In the genomic region with DNA sequence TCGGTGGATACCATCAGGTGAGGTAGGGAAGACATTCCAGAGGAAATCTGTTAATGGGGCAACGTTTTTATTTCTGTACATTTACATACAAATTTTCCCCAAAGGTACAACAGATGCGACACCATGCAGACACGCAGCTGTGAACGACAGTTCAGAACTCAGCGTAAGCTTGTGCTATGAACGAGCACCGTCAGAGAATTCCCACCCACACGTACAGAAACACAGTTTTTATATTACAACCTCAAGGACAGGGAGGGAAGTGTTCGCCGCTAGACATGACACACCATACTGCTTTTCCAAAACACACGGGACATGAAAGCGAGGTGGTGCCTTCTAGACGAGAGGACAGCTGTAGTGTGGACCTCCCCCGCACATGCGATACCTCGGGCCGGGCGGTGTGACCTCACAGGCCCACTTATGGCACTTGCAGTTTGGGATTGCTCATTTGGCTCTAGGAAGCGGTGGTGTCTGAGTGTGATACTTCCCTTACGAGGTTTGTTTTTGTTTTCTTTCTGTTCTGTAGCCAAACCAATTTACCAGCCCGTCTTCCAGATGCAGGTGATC, we compare ENCODE assay signal across 24 cellular contexts. TPM values are rescaled to one million over a fixed set of nuclear protein-coding genes. Genes with fewer than 3 reads are reported as not detected.
A peak's percentile ranks its signal among the peaks of the same experiment; 100 is the strongest.
DNase-seq lines count a peak whose midpoint lies in the region; ATAC-seq and TF ChIP-seq lines count a peak whose summit lies in the region.
"Had no signal": no experiment of that assay in that cellular context is flagged by ENCODE, and none has a peak within 500 bp of the region (broad histone marks: within the 10 kb centered on the region; RNA-seq: fewer than 3 reads in every experiment).

No MANE protein-coding gene starts in this region.

- H3K4me3 Mint-ChIP-seq in activated naive CD4-positive, alpha-beta T cell treated with anti-CD3 and anti-CD28 coated beads for 36 hours, result no peak overlapping the region
- no peak overlapping the region for H3K4me3 Mint-ChIP-seq in CD8-positive, alpha-beta T cell
- no peak overlapping the region for H3K4me3 Mint-ChIP-seq in WTC11
- H3K4me3 Mint-ChIP-seq: activated CD8-positive, alpha-beta T cell treated with anti-CD3 and anti-CD28 coated beads, Interleukin-2, amount 10 ng/mL, durations not matched to agents 7 days and 5 days; naive thymus-derived CD4-positive, alpha-beta T cell had no signal

- H3K36me3 Mint-ChIP-seq in activated naive CD4-positive, alpha-beta T cell treated with anti-CD3 and anti-CD28 coated beads for 36 hours (ENCODE audit: low read depth), result peaks cover 24% of the 10 kb centered on the region
- peaks cover 60% of the 10 kb centered on the region for H3K36me3 Mint-ChIP-seq in CD8-positive, alpha-beta T cell
- peaks cover 71% of the 10 kb centered on the region for H3K36me3 Mint-ChIP-seq in WTC11

- no peak overlapping the region for H3K27ac Mint-ChIP-seq in activated naive CD4-positive, alpha-beta T cell treated with anti-CD3 and anti-CD28 coated beads for 36 hours
- H3K27ac Mint-ChIP-seq in CD8-positive, alpha-beta T cell, result peak overlapping the region; percentile 14
- H3K27ac Mint-ChIP-seq in WTC11, result peak overlapping the region; percentile 77
- H3K27ac Mint-ChIP-seq: activated CD8-positive, alpha-beta T cell treated with anti-CD3 and anti-CD28 coated beads, Interleukin-2, amount 10 ng/mL, durations not matched to agents 7 days and 5 days had no signal

- no peak overlapping the region for H3K4me3 ChIP-seq in CD8-positive, alpha-beta T cell (ENCODE audit: low read depth, low read length)
- H3K4me3 ChIP-seq: dorsolateral prefrontal cortex, tibial nerve had no signal

- H3K27me3 Mint-ChIP-seq in activated naive CD4-positive, alpha-beta T cell treated with anti-CD3 and anti-CD28 coated beads for 36 hours (ENCODE audit: low read depth), result no peaks in the 10 kb centered on the region
- H3K27me3 Mint-ChIP-seq in CD8-positive, alpha-beta T cell (ENCODE audit: low read depth), result no peaks in the 10 kb centered on the region
- H3K27me3 Mint-ChIP-seq in WTC11 (ENCODE audit: low read depth), result no peaks in the 10 kb centered on the region
- H3K27me3 Mint-ChIP-seq: naive thymus-derived CD4-positive, alpha-beta T cell had no signal

- peaks cover 6% of the 10 kb centered on the region for H3K36me3 ChIP-seq in CD8-positive, alpha-beta T cell (ENCODE audit: insufficient read depth, low read length)

- H3K4me1 ChIP-seq in CD8-positive, alpha-beta T cell (ENCODE audit: insufficient read depth, low read length), result no peaks in the 10 kb centered on the region
- H3K4me1 ChIP-seq: BE2C, tibial nerve had no signal

- H3K4me1 Mint-ChIP-seq in activated naive CD4-positive, alpha-beta T cell treated with anti-CD3 and anti-CD28 coated beads for 36 hours (ENCODE audit: low read depth), result peaks cover 32% of the 10 kb centered on the region
- peaks cover 31% of the 10 kb centered on the region for H3K4me1 Mint-ChIP-seq in CD8-positive, alpha-beta T cell (ENCODE audit: low read depth)
- peaks cover 9% of the 10 kb centered on the region for H3K4me1 Mint-ChIP-seq in WTC11

- no peaks in the 10 kb centered on the region for H3K9me3 ChIP-seq in CD8-positive, alpha-beta T cell (ENCODE audit: low read length)
- H3K9me3 ChIP-seq: BE2C, tibial nerve had no signal

- no peaks in the 10 kb centered on the region for H3K27me3 ChIP-seq in CD8-positive, alpha-beta T cell (ENCODE audit: insufficient read depth, low read length)
- H3K27me3 ChIP-seq: BE2C, dorsolateral prefrontal cortex, tibial nerve had no signal

- TF ChIP-seq CTCF in CD8-positive, alpha-beta T cell (IDR thresholded peaks at IDR 0.05), result no peak
- no peak for TF ChIP-seq CTCF in WTC11 (IDR thresholded peaks at IDR 0.05)
- TF ChIP-seq CTCF in omental fat pad (IDR thresholded peaks at IDR 0.05), result no peak

- no peak overlapping the region for H3K27ac ChIP-seq in CD8-positive, alpha-beta T cell (ENCODE audit: low read depth, low read length)
- H3K27ac ChIP-seq: tibial nerve, VCaP had no signal

- no peak for ATAC-seq in CD8-positive, alpha-beta T cell
- no peak for ATAC-seq in WTC11
- ATAC-seq in omental fat pad (ENCODE audit: low FRiP score), result no peak
- ATAC-seq: activated CD8-positive, alpha-beta T cell treated with anti-CD3 and anti-CD28 coated beads, Interleukin-2, amount 10 ng/mL, durations not matched to agents 7 days and 5 days; naive thymus-derived CD4-positive, alpha-beta T cell; PC-3 had no signal

- DNase-seq in activated naive CD4-positive, alpha-beta T cell treated with Interleukin-2 at 50 U/mL for 16 hours, result peak; percentile 52
- DNase-seq in activated naive CD4-positive, alpha-beta T cell treated with anti-CD3 and anti-CD28 coated beads for 36 hours, result no peak
- DNase-seq in CD8-positive, alpha-beta T cell, result no peak
- no peak for DNase-seq in WTC11 (ENCODE audit: low spot score)
- peak; percentile 70 for DNase-seq in left kidney (ENCODE audit: low read depth, low spot score)
- DNase-seq in DMS 273 (lab: John Stamatoyannopoulos, UW; ENCODE audit: unreplicated experiment), result no peak
- no peak for DNase-seq in omental fat pad (ENCODE audit: low spot score)
- DNase-seq: activated CD8-positive, alpha-beta T cell treated with anti-CD3 and anti-CD28 coated beads, Interleukin-2, amount 10 ng/mL, durations not matched to agents 7 days and 5 days; activated gamma-delta T cell; BE2C; COR-L47; DMS79; GDM1; islet precursor cell; midbrain; naive thymus-derived CD4-positive, alpha-beta T cell; NCI-H1092; NCI-H187 treated with DMSO at 0.1 percent for 48 hours; NCI-H526; NK-92 treated with Interleukin-12 subunit alpha and Interleukin-12 subunit beta, amount 100 ng/mL, for 24 hours; PC-3 had no signal

- intact Hi-C loops in activated naive CD4-positive, alpha-beta T cell treated with anti-CD3 and anti-CD28 coated beads for 36 hours (cut with micrococcal nuclease), result no loop called here
- intact Hi-C loops in CD8-positive, alpha-beta T cell (cut with DNase I, micrococcal nuclease), result no loop called here

- POLR2A ChIA-PET in CD8-positive, alpha-beta T cell (lab: Charles Lee), result no interaction called here
- POLR2A ChIA-PET in WTC11 (lab: Charles Lee), result no interaction called here

- H3K9me3 Mint-ChIP-seq in activated naive CD4-positive, alpha-beta T cell treated with anti-CD3 and anti-CD28 coated beads for 36 hours, result no peaks in the 10 kb centered on the region
- H3K9me3 Mint-ChIP-seq in CD8-positive, alpha-beta T cell, result no peaks in the 10 kb centered on the region
- H3K9me3 Mint-ChIP-seq in WTC11, result no peaks in the 10 kb centered on the region; the same call in 1 of the 2 replicates
- H3K9me3 Mint-ChIP-seq: naive thymus-derived CD4-positive, alpha-beta T cell had no signal

- CTCF ChIA-PET in activated naive CD4-positive, alpha-beta T cell treated with anti-CD3 and anti-CD28 coated beads for 36 hours (lab: Charles Lee), result interaction anchor here (0.6 to 1.0 kb wide), 2 partner anchors 10 to 22 kb away, joined by 3 to 4 read pairs; no protein-coding TSS in a partner anchor
- CTCF ChIA-PET in CD8-positive, alpha-beta T cell (lab: Charles Lee), result interaction anchor here (4.1 kb wide), 1 partner anchor 11 kb away, joined by 18 read pairs; no protein-coding TSS in a partner anchor
- CTCF ChIA-PET in WTC11 (lab: Charles Lee), result no interaction called here

TF ChIP-seq in WTC11, 78 proteins besides CTCF, POLR2A, EP300 and RAD21 (continues in another document):
- TF ChIP-seq, protein P1, sequence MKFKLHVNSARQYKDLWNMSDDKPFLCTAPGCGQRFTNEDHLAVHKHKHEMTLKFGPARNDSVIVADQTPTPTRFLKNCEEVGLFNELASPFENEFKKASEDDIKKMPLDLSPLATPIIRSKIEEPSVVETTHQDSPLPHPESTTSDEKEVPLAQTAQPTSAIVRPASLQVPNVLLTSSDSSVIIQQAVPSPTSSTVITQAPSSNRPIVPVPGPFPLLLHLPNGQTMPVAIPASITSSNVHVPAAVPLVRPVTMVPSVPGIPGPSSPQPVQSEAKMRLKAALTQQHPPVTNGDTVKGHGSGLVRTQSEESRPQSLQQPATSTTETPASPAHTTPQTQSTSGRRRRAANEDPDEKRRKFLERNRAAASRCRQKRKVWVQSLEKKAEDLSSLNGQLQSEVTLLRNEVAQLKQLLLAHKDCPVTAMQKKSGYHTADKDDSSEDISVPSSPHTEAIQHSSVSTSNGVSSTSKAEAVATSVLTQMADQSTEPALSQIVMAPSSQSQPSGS (CRISPR knock-in tag; IDR thresholded peaks at IDR 0.05; ENCODE audit: borderline replicate concordance, low read depth), result no peak
- TF ChIP-seq SMAD4 (CRISPR knock-in tag; IDR thresholded peaks at IDR 0.05) (no peak), MYBL2 (CRISPR knock-in tag; IDR thresholded peaks at IDR 0.05) (no peak), ZNF423 (CRISPR knock-in tag; IDR thresholded peaks at IDR 0.05) (no peak), GTF2I (CRISPR knock-in tag; conservative IDR thresholded peaks at IDR 0.05) (no peak), NFATC4 (CRISPR knock-in tag; IDR thresholded peaks at IDR 0.05) (no peak), FOXP1 (CRISPR knock-in tag; IDR thresholded peaks at IDR 0.05; ENCODE audit: borderline replicate concordance) (no peak), ZBTB21 (CRISPR knock-in tag; IDR thresholded peaks at IDR 0.05; ENCODE audit: borderline replicate concordance) (no peak), NR1H2 (CRISPR knock-in tag; IDR thresholded peaks at IDR 0.05) (no peak), TP53 (CRISPR knock-in tag; IDR thresholded peaks at IDR 0.05) (no peak), JAZF1 (CRISPR knock-in tag; IDR thresholded peaks at IDR 0.05) (no peak)
- TF ChIP-seq, protein P2, sequence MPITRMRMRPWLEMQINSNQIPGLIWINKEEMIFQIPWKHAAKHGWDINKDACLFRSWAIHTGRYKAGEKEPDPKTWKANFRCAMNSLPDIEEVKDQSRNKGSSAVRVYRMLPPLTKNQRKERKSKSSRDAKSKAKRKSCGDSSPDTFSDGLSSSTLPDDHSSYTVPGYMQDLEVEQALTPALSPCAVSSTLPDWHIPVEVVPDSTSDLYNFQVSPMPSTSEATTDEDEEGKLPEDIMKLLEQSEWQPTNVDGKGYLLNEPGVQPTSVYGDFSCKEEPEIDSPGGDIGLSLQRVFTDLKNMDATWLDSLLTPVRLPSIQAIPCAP (CRISPR knock-in tag; IDR thresholded peaks at IDR 0.05), result no peak

RNA-seq across cellular contexts. Expression of a gene that starts 10.7 kb away (rescaled TPM):
- total RNA-seq in activated naive CD4-positive, alpha-beta T cell treated with anti-CD3 and anti-CD28 coated beads for 36 hours, result 10 to 100 TPM; 23.9 to 26.2 TPM
- total RNA-seq in CD8-positive, alpha-beta T cell, result 10 to 100 TPM; 11.8 to 12.0 TPM
- total RNA-seq in WTC11 (2021) (30.2 to 38.2 TPM (median 32.5 TPM) in 3 replicates), omental fat pad (10 to 100 TPM in 3 of 4 donors, 1 to 10 TPM in 1; 6.8 to 25.2 (median 23.3) TPM)

RNA-seq across cellular contexts. Expression of a gene that starts 42.0 kb away (rescaled TPM):
- total RNA-seq in activated naive CD4-positive, alpha-beta T cell treated with anti-CD3 and anti-CD28 coated beads for 36 hours, result under 1 TPM in 1 of 2 experiments, not detected in 1; 0.12 TPM
- total RNA-seq in CD8-positive, alpha-beta T cell, result 1 to 10 TPM in 1 of 2 experiments, under 1 TPM in 1; 0.78 to 1.7 TPM
- 591 to 627 TPM (median 616 TPM) in 3 replicates for total RNA-seq in WTC11 (2021)
- 1 to 10 TPM; 2.4 to 8.9 (median 3.9) TPM for total RNA-seq in omental fat pad
- total RNA-seq: activated CD8-positive, alpha-beta T cell treated with anti-CD3 and anti-CD28 coated beads, Interleukin-2, amount 10 ng/mL, durations not matched to agents 7 days and 5 days had no signal

Comparison
In these comparisons a context has a peak if more than half of its experiments do, and no peak if none do; other contexts are left out.
1. DNase-seq: peak in activated naive CD4-positive, alpha-beta T cell treated with Interleukin-2 at 50 U/mL for 16 hours (single experiment) and left kidney (single experiment); none in activated naive CD4-positive, alpha-beta T cell treated with anti-CD3 and anti-CD28 coated beads for 36 hours (single experiment), CD8-positive, alpha-beta T cell (0 of 7), WTC11 (single experiment), DMS 273 (single experiment) and omental fat pad (single experiment).
2. RNA of a gene that starts 42.0 kb away (total RNA-seq): 591 to 627 TPM in WTC11; 2.4 to 8.9 TPM in omental fat pad, 0.78 to 1.7 TPM in CD8-positive, alpha-beta T cell and 0.12 TPM in activated naive CD4-positive, alpha-beta T cell treated with anti-CD3 and anti-CD28 coated beads for 36 hours; every median in the first group is over 10 times any median in the second.